Comparison of ENCODE assay signal across 18 cellular contexts in genomic region chr16:86075488-86075785, GRCh38.
DNase-seq lines count a peak whose midpoint lies in the region; ATAC-seq, FAIRE-seq and TF ChIP-seq lines count a peak whose summit lies in the region.
"Had no signal": no experiment of that assay in that cellular context is flagged by ENCODE, and none has a peak within 500 bp of the region (broad histone marks: within the 10 kb centered on the region; RNA-seq: fewer than 3 reads in every experiment).

No MANE protein-coding gene starts in this region.

- H2BK15ac ChIP-seq in H9 (ENCODE audit: low read depth, low read length), result no peak overlapping the region

- no peak overlapping the region for H3K4me2 ChIP-seq in H9 (ENCODE audit: insufficient read depth, insufficient read length, low read length)
- no peak overlapping the region for H3K4me2 ChIP-seq in astrocyte (ENCODE audit: low read length)
- peak overlapping the region; percentile 55 for H3K4me2 ChIP-seq in smooth muscle cell
- H3K4me2 ChIP-seq in GM23338, result no peak overlapping the region
- H3K4me2 ChIP-seq: A549 had no signal

- H3K18ac ChIP-seq in H9 (ENCODE audit: insufficient read length, low read depth, low read length), result no peak overlapping the region

- no peak overlapping the region for H3K4ac ChIP-seq in H9 (ENCODE audit: low read depth, low read length)

- H3K4me1 Mint-ChIP-seq in H9 (peaks cover 16 to 18% of the 10 kb centered on the region in 2 experiments), astrocyte (ENCODE audit: low read depth, unreplicated experiment) (peaks cover 2% of the 10 kb centered on the region), GM23338 (peaks cover 22% of the 10 kb centered on the region)

- no peaks in the 10 kb centered on the region for H3K23me2 ChIP-seq in H9 (ENCODE audit: insufficient read length, low read depth, low read length, poor library complexity, severe bottlenecking)

- TF ChIP-seq CTCF in H9 (conservative IDR thresholded peaks at IDR 0.05) (no peak), astrocyte (IDR thresholded peaks at IDR 0.05; ENCODE audit: insufficient read depth, low read depth, low read length) (no peak), lower lobe of right lung (IDR thresholded peaks at IDR 0.05) (no peak), smooth muscle cell (IDR thresholded peaks at IDR 0.05; ENCODE audit: borderline replicate concordance, insufficient read depth, poor library complexity, severe bottlenecking) (no peak), coronary artery (IDR thresholded peaks at IDR 0.05) (no peak), GM23338 (conservative IDR thresholded peaks at IDR 0.05; ENCODE audit: low read depth in 2 of 2) (no peak), lower leg skin (IDR thresholded peaks at IDR 0.05) (no peak)

- H3K9ac ChIP-seq in H9 (ENCODE audit: extremely low read depth, insufficient read length, low read length), result no peak overlapping the region
- no peak overlapping the region for H3K9ac ChIP-seq in astrocyte (ENCODE audit: low read length)
- H3K9ac ChIP-seq in smooth muscle cell (ENCODE audit: low read depth), result peak overlapping the region; percentile 21

- FAIRE-seq in astrocyte (lab: Jason Lieb, UNC), result no peak
- FAIRE-seq: A549, GM12892, H54 had no signal

- no peak overlapping the region for H2AFZ ChIP-seq in H9 (ENCODE audit: low read length)
- peak overlapping the region; percentile 7 for H2AFZ ChIP-seq in astrocyte (ENCODE audit: low read depth, low read length)
- no peak overlapping the region for H2AFZ ChIP-seq in smooth muscle cell (ENCODE audit: low read depth)
- no peak overlapping the region for H2AFZ ChIP-seq in GM23338

- H4K20me1 ChIP-seq in H9 (ENCODE audit: control insufficient read depth, insufficient read depth, insufficient read length), result no peaks in the 10 kb centered on the region
- H4K20me1 ChIP-seq in astrocyte (ENCODE audit: insufficient read depth, low read length), result no peaks in the 10 kb centered on the region
- no peaks in the 10 kb centered on the region for H4K20me1 ChIP-seq in smooth muscle cell (ENCODE audit: low read depth)
- no peaks in the 10 kb centered on the region for H4K20me1 ChIP-seq in GM23338 (replicated peaks; ENCODE audit: insufficient read depth)

- H3K27me3 ChIP-seq in H9 (ENCODE audit: insufficient read depth, low read length) (no peaks in the 10 kb centered on the region), astrocyte (ENCODE audit: insufficient read depth, low read length) (no peaks in the 10 kb centered on the region), lower lobe of right lung (ENCODE audit: low read depth) (peaks cover 12% of the 10 kb centered on the region), smooth muscle cell (ENCODE audit: low read depth) (no peaks in the 10 kb centered on the region), GM23338 (ENCODE audit: insufficient read depth) (no peaks in the 10 kb centered on the region)

- no peak overlapping the region for H2BK12ac ChIP-seq in H9 (ENCODE audit: insufficient read length, low read depth, low read length)

- H3K27ac Mint-ChIP-seq in H9 (no peak overlapping the region; a peak in 1 of 7 replicates), astrocyte (ENCODE audit: unreplicated experiment) (peak overlapping the region; percentile 62), GM23338 (no peak overlapping the region)

- no peak overlapping the region for H3K4me3 ChIP-seq in astrocyte (ENCODE audit: insufficient read depth, low read depth, low read length)
- no peak overlapping the region for H3K4me3 ChIP-seq in lower lobe of right lung
- no peak overlapping the region for H3K4me3 ChIP-seq in smooth muscle cell
- H3K4me3 ChIP-seq in coronary artery, result no peak overlapping the region
- no peak overlapping the region for H3K4me3 ChIP-seq in GM23338
- no peak overlapping the region for H3K4me3 ChIP-seq in lower leg skin (ENCODE audit: low read depth, poor library complexity, severe bottlenecking)
- H3K4me3 ChIP-seq: A549 had no signal

- no peaks in the 10 kb centered on the region for H3F3A ChIP-seq in smooth muscle cell (ENCODE audit: low read depth)
- H3F3A ChIP-seq in GM23338 (replicated peaks; ENCODE audit: low read depth), result no peaks in the 10 kb centered on the region

- DNase-seq in H9, result peak; percentile 10
- peak; percentile 6 for DNase-seq in astrocyte (ENCODE audit: low read depth)
- no peak for DNase-seq in lower lobe of right lung
- DNase-seq in smooth muscle cell (lab: John Stamatoyannopoulos, UW; ENCODE audit: unreplicated experiment), result no peak
- DNase-seq in coronary artery (ENCODE audit: low spot score), result no peak
- no peak for DNase-seq in GM23338 (ENCODE audit: low spot score)
- DNase-seq in lower leg skin (ENCODE audit: low spot score in 2 of 2), result no peak
- no peak for DNase-seq in NCI-H2196 treated with DMSO at 0.1 percent for 48 hours (lab: John Stamatoyannopoulos, UW; ENCODE audit: unreplicated experiment)
- DNase-seq: C1 segment of cervical spinal cord, Karpas-422, MM.1S, NCI-H1105, NCI-H187, NCI-H446, NCI-H748 treated with DMSO at 0.1 percent for 48 hours had no signal

- H4K91ac ChIP-seq in H9 (ENCODE audit: insufficient read length, low read depth, low read length), result no peak overlapping the region

- no peak overlapping the region for H4K5ac ChIP-seq in H9 (ENCODE audit: insufficient read length, low read depth, low read length)

- H2AK5ac ChIP-seq in H9 (ENCODE audit: insufficient read length, low read length), result no peak overlapping the region

- no peak overlapping the region for H3K14ac ChIP-seq in H9 (ENCODE audit: insufficient read depth, low read length)

- H3K79me2 ChIP-seq in H9 (ENCODE audit: insufficient read depth, low read length) (no peaks in the 10 kb centered on the region), astrocyte (ENCODE audit: insufficient read depth, low read length) (no peaks in the 10 kb centered on the region), smooth muscle cell (ENCODE audit: low read depth) (no peaks in the 10 kb centered on the region), GM23338 (replicated peaks; ENCODE audit: insufficient read depth) (no peaks in the 10 kb centered on the region)

- H3K4me3 Mint-ChIP-seq in H9, result no peak overlapping the region
- no peak overlapping the region for H3K4me3 Mint-ChIP-seq in astrocyte (ENCODE audit: unreplicated experiment)
- H3K4me3 Mint-ChIP-seq in GM23338, result no peak overlapping the region

- no CpG with 5 or more reads among the region's 2 CpGs for WGBS in H9 (ENCODE audit: extremely low coverage, insufficient read length, low lambda C conversion rate)
- WGBS in smooth muscle cell (ENCODE audit: low lambda C conversion rate), result 23% methylated on average over 2 of the region's 2 CpGs
- WGBS in lower leg skin, 2 donors, result 82 to 88% methylated on average over 2 of the region's 2 CpGs

- H3K27me3 Mint-ChIP-seq in H9 (ENCODE audit: low read depth), result peaks cover 11% of the 10 kb centered on the region
- peaks cover 69% of the 10 kb centered on the region for H3K27me3 Mint-ChIP-seq in astrocyte (ENCODE audit: low read depth, unreplicated experiment)
- H3K27me3 Mint-ChIP-seq in GM23338 (ENCODE audit: insufficient read depth, low read depth, poor library complexity), result peaks cover 15% of the 10 kb centered on the region

- H3T11ph ChIP-seq in H9 (ENCODE audit: low read length), result no peak overlapping the region

- H3K9me3 Mint-ChIP-seq in H9, result peaks cover 0 to 2% of the 10 kb centered on the region in 2 experiments; a peak in 1 of 5 replicates
- H3K9me3 Mint-ChIP-seq in astrocyte (ENCODE audit: unreplicated experiment), result peaks cover 4% of the 10 kb centered on the region
- no peaks in the 10 kb centered on the region for H3K9me3 Mint-ChIP-seq in GM23338

- no peak overlapping the region for H2BK120ac ChIP-seq in H9 (ENCODE audit: low read depth, low read length, poor library complexity, severe bottlenecking)

- H3K9me3 ChIP-seq in H9 (ENCODE audit: control insufficient read depth, low read depth, low read length) (no peaks in the 10 kb centered on the region), astrocyte (ENCODE audit: insufficient read depth, low read depth, low read length) (no peaks in the 10 kb centered on the region), lower lobe of right lung (no peaks in the 10 kb centered on the region), smooth muscle cell (replicated peaks; ENCODE audit: low read depth) (no peaks in the 10 kb centered on the region)
- H3K9me3 ChIP-seq: A549 had no signal

- H3K79me1 ChIP-seq in H9 (ENCODE audit: insufficient read depth, low read depth, low read length, poor library complexity, severe bottlenecking), result no peaks in the 10 kb centered on the region

- H2BK5ac ChIP-seq in H9 (ENCODE audit: insufficient read length, low read length), result no peak overlapping the region

- H3K27ac ChIP-seq in H9 (ENCODE audit: insufficient read length, low read depth, low read length), result no peak overlapping the region
- no peak overlapping the region for H3K27ac ChIP-seq in astrocyte (ENCODE audit: low read depth, low read length)
- H3K27ac ChIP-seq in lower lobe of right lung, result peak overlapping the region; percentile 58
- peak overlapping the region; percentile 79 for H3K27ac ChIP-seq in smooth muscle cell (ENCODE audit: low read depth)
- H3K27ac ChIP-seq in coronary artery, result no peak overlapping the region
- no peak overlapping the region for H3K27ac ChIP-seq in GM23338 (ENCODE audit: low read depth)
- H3K27ac ChIP-seq: A549 had no signal

- intact Hi-C loops in lower lobe of right lung (cut with DNase I), result loop anchor here (10.0 kb wide), 1 partner anchor 419 kb away; no protein-coding TSS in a partner anchor
- intact Hi-C loops in lower leg skin (cut with DNase I; ENCODE audit: low total_unique reads), result no loop called here

- no peaks in the 10 kb centered on the region for H3K36me3 Mint-ChIP-seq in H9 (ENCODE audit: insufficient read depth in 1 of 3, low read depth in 3 of 3)
- no peaks in the 10 kb centered on the region for H3K36me3 Mint-ChIP-seq in astrocyte (ENCODE audit: low read depth, unreplicated experiment)
- no peaks in the 10 kb centered on the region for H3K36me3 Mint-ChIP-seq in GM23338 (ENCODE audit: low read depth)

- no peak overlapping the region for H2BK20ac ChIP-seq in H9 (ENCODE audit: low read depth, low read length, poor library complexity, severe bottlenecking)

- no peaks in the 10 kb centered on the region for H3K9me2 ChIP-seq in GM23338 (ENCODE audit: insufficient read depth)

- no peak overlapping the region for H4K8ac ChIP-seq in H9 (replicated peaks; ENCODE audit: insufficient read length, low read depth, low read length)

- TF ChIP-seq POLR2A in lower leg skin (IDR thresholded peaks at IDR 0.05), result no peak

- H3K36me3 ChIP-seq in astrocyte (ENCODE audit: insufficient read depth, low read length) (no peaks in the 10 kb centered on the region), lower lobe of right lung (no peaks in the 10 kb centered on the region), smooth muscle cell (ENCODE audit: low read depth) (no peaks in the 10 kb centered on the region), GM23338 (ENCODE audit: insufficient read depth) (no peaks in the 10 kb centered on the region)

- ATAC-seq in lower lobe of right lung (no peak), GM23338 (no peak)
- ATAC-seq: A549 had no signal

- H3K4me1 ChIP-seq in H9 (ENCODE audit: insufficient read depth, low read length) (no peaks in the 10 kb centered on the region; the same call in 1 of the 2 replicates), astrocyte (ENCODE audit: insufficient read depth, low read length) (peaks cover 6% of the 10 kb centered on the region), lower lobe of right lung (peaks cover 25% of the 10 kb centered on the region), smooth muscle cell (ENCODE audit: low read depth) (peaks cover 14% of the 10 kb centered on the region), GM23338 (ENCODE audit: insufficient read depth) (no peaks in the 10 kb centered on the region)
- H3K4me1 ChIP-seq: A549 had no signal

- no peak overlapping the region for H3K56ac ChIP-seq in H9 (ENCODE audit: insufficient read length, low read depth, low read length)

- no peak overlapping the region for H3K23ac ChIP-seq in H9 (ENCODE audit: insufficient read length, low read depth, low read length)

Comparison
In these comparisons a context has a peak if more than half of its experiments do, and no peak if none do; other contexts are left out.
1. DNase-seq: peak in H9 (single experiment) and astrocyte (single experiment); none in lower lobe of right lung (single experiment), smooth muscle cell (single experiment), coronary artery (single experiment), GM23338 (single experiment), lower leg skin (0 of 2) and NCI-H2196 treated with DMSO at 0.1 percent for 48 hours (single experiment).
2. H3K27ac ChIP-seq: peak in lower lobe of right lung (single experiment) and smooth muscle cell (single experiment); none in H9 (single experiment), astrocyte (single experiment), coronary artery (0 of 2) and GM23338 (single experiment).